In genomic region chr20:38196592-38196991, GRCh38 we compare ENCODE assay signal across 9 cellular contexts. TPM values are rescaled to one million over a fixed set of nuclear protein-coding genes. Genes with fewer than 3 reads are reported as not detected.
DNase-seq lines count a peak whose midpoint lies in the region; ATAC-seq, FAIRE-seq and TF ChIP-seq lines count a peak whose summit lies in the region.
"Had no signal": no experiment of that assay in that cellular context is flagged by ENCODE, and none has a peak within 500 bp of the region (broad histone marks: within the 10 kb centered on the region; RNA-seq: fewer than 3 reads in every experiment).

No MANE protein-coding gene starts in this region.

- no peak for TF ChIP-seq EP300 in gastroesophageal sphincter (IDR thresholded peaks at IDR 0.05)

- peak overlapping the region in 1 of 4 donors; percentile 33 for H3K27ac ChIP-seq in gastroesophageal sphincter
- H3K27ac ChIP-seq in pancreas, result no peak overlapping the region

- no CpG with 5 or more reads among the region's 5 CpGs for WGBS in gastroesophageal sphincter (ENCODE audit: low coverage in 1 of 2), 2 donors
- WGBS in pancreas, 2 donors, result 55 to 56% methylated on average over 5 of the region's 5 CpGs

- TF ChIP-seq CTCF in gastroesophageal sphincter (IDR thresholded peaks at IDR 0.05), result no peak
- TF ChIP-seq CTCF in pancreas (IDR thresholded peaks at IDR 0.05), result no peak

- intact Hi-C loops in pancreas (cut with DNase I), result no loop called here

- H3K4me1 ChIP-seq in gastroesophageal sphincter, result peaks cover 0 to 4% (median 0%) of the 10 kb centered on the region in 3 donors
- H3K4me1 ChIP-seq in pancreas, result no peaks in the 10 kb centered on the region

- no peak for TF ChIP-seq POLR2A in gastroesophageal sphincter (IDR thresholded peaks at IDR 0.05)

- FAIRE-seq in pancreas (lab: Jason Lieb, UNC), result no peak

- no peaks in the 10 kb centered on the region for H3K27me3 ChIP-seq in gastroesophageal sphincter
- no peaks in the 10 kb centered on the region for H3K27me3 ChIP-seq in pancreas

- H3K9me3 ChIP-seq in gastroesophageal sphincter (no peaks in the 10 kb centered on the region), pancreas (no peaks in the 10 kb centered on the region)

- ATAC-seq in gastroesophageal sphincter, result peak; percentile 78
- peak in 3 of 4 donors; percentile 48 to 75 (median 50) for ATAC-seq in pancreas
- no peak for ATAC-seq in HG02798 (IDR thresholded peaks at IDR 0.05; ENCODE audit: poor library complexity, unreplicated experiment)
- ATAC-seq in HG03457 (IDR thresholded peaks at IDR 0.05; ENCODE audit: unreplicated experiment), result no peak
- no peak for ATAC-seq in GM18498 (IDR thresholded peaks at IDR 0.05; ENCODE audit: unreplicated experiment)

- no peak overlapping the region for H3K4me3 ChIP-seq in gastroesophageal sphincter
- H3K4me3 ChIP-seq in pancreas, result no peak overlapping the region

- H3K36me3 ChIP-seq in gastroesophageal sphincter (no peaks in the 10 kb centered on the region), pancreas (no peaks in the 10 kb centered on the region)

- DNase-seq in GM04503 (ENCODE audit: low read depth), result peak; percentile 56
- DNase-seq in SKM-1 treated with dmso at 0.1 percent for 144 hours (lab: John Stamatoyannopoulos, UW; ENCODE audit: unreplicated experiment), result peak; percentile 97
- DNase-seq in pancreas, result peak in 3 of 6 donors; percentile 17 to 29 (median 28)
- no peak for DNase-seq in COLO668 (lab: John Stamatoyannopoulos, UW; ENCODE audit: unreplicated experiment)
- DNase-seq: NCI-H345 had no signal

RNA-seq across cellular contexts. Expression of gene TGM2, which starts 31.5 kb away (rescaled TPM):
- 100 to 1,000 TPM; 163 to 385 (median 188) TPM for total RNA-seq in gastroesophageal sphincter
- total RNA-seq in pancreas, result 10 to 100 TPM in 3 of 6 donors, 1 to 10 TPM in 3; 3.7 to 92.6 (median 10.6) TPM
- polyA plus RNA-seq in pancreas, result 10 to 100 TPM in 1 of 2 donors, 1 to 10 TPM in 1; 9.2 to 12.9 TPM

Comparison
In these comparisons a context has a peak if more than half of its experiments do, and no peak if none do; other contexts are left out.
1. ATAC-seq: peak in gastroesophageal sphincter (single experiment) and pancreas (3 of 4); none in HG02798 (single experiment), HG03457 (single experiment) and GM18498 (single experiment).